Comparison of ENCODE assay signal across 34 cellular contexts in genomic region chr16:779561-779960, GRCh38.
"Had no signal": no experiment of that assay in that cellular context is flagged by ENCODE, and none has a peak within 500 bp of the region (broad histone marks: within the 10 kb centered on the region; RNA-seq: fewer than 3 reads in every experiment).

No MANE protein-coding gene starts in this region.

- DNase-seq: Karpas-422, Kasumi-1, MG63, MM.1S, MV-4-11, NCI-H1048, NCI-H1092, NCI-H1092 treated with DMSO at 0.1 percent for 48 hours, NCI-H1105, NCI-H1105 treated with DMSO at 0.1 percent for 48 hours, NCI-H1417, NCI-H1417 treated with DMSO at 0.1 percent for 48 hours, NCI-H1436, NCI-H1436 treated with DMSO at 0.1 percent for 48 hours, NCI-H146, NCI-H1694, NCI-H1694 treated with DMSO at 0.1 percent for 48 hours, NCI-H187, NCI-H187 treated with DMSO at 0.1 percent for 48 hours, NCI-H1930, NCI-H2029, NCI-H2029 treated with DMSO at 0.1 percent for 48 hours, NCI-H2081, NCI-H2081 treated with DMSO at 0.1 percent for 48 hours, NCI-H2107, NCI-H2171, NCI-H2171 treated with DMSO at 0.1 percent for 48 hours, NCI-H2227 treated with DMSO at 0.1 percent for 48 hours, NCI-H226, NCI-H345, NCI-H446, NCI-H446 treated with DMSO at 0.1 percent for 48 hours, NCI-H510A, NCI-H510A treated with DMSO at 0.1 percent for 48 hours had no signal

- H3K4me3 ChIP-seq: MG63 had no signal

- H3K9me3 ChIP-seq: MG63 had no signal

- H3K36me3 ChIP-seq: MG63 had no signal
